Comparison of ENCODE assay signal across 25 cellular contexts in genomic region chr6:163327165-163327880, GRCh38.
"Had no signal": no experiment of that assay in that cellular context is flagged by ENCODE, and none has a peak within 500 bp of the region (broad histone marks: within the 10 kb centered on the region; RNA-seq: fewer than 3 reads in every experiment).

No MANE protein-coding gene starts in this region.

- H3K9me3 ChIP-seq: left ventricle myocardium inferior, prostate gland, suprapubic skin had no signal

- H3K4me3 Mint-ChIP-seq: activated B cell treated with CpG ODN at 0.5 μM for 24 hours; activated CD4-positive, alpha-beta T cell treated with anti-CD3 and anti-CD28 coated beads for 36 hours; activated naive CD4-positive, alpha-beta T cell treated with anti-CD3 and anti-CD28 coated beads for 36 hours; activated naive CD8-positive, alpha-beta T cell treated with anti-CD3 and anti-CD28 coated beads, Interleukin-2, amount 10 ng/mL, durations not matched to agents 7 days and 5 days; activated T-cell treated with anti-CD3 and anti-CD28 coated beads, Interleukin-2, amount 50 U/mL, for 72 hours; dendritic cell treated with granulocyte-macrophage colony-stimulating factor and Interleukin-4, amounts not matched to agents 40 ng/mL and 50 ng/mL, for 4 days; stimulated activated naive CD8-positive, alpha-beta T cell treated with anti-CD3 and anti-CD28 coated beads, Interleukin-15, Interleukin-2, amounts not matched to agents 100 ng/mL and 50 ng/mL, for 24 hours; T-helper 1 cell treated with Interleukin-12 subunit alpha and Interleukin-12 subunit beta and Interleukin-4 antibody, amounts not matched to agents 30 μg/mL and 1 μg/mL, for 36 hours had no signal

- H3K27me3 ChIP-seq: cardiac muscle cell, hepatocyte, spleen, suprapubic skin had no signal

- H3K27me3 Mint-ChIP-seq: dendritic cell treated with granulocyte-macrophage colony-stimulating factor and Interleukin-4, amounts not matched to agents 40 ng/mL and 50 ng/mL, for 4 days had no signal

- H3K4me1 ChIP-seq: prostate gland had no signal

- FAIRE-seq: frontal cortex had no signal

- H3K79me2 ChIP-seq: hepatocyte had no signal

- H3K36me3 ChIP-seq: cardiac muscle cell, left ventricle myocardium inferior, prostate gland, spleen, suprapubic skin had no signal

- DNase-seq: activated B cell treated with CpG ODN at 0.5 μM for 24 hours; activated CD4-positive, alpha-beta T cell treated with anti-CD3 and anti-CD28 coated beads for 36 hours; activated CD4-positive, alpha-beta T cell treated with anti-CD3 and anti-CD28 coated beads, Interleukin-2, amount 50 U/mL, for 4 hours; activated effector memory CD4-positive, alpha-beta T cell treated with Interleukin-2 at 50 U/mL for 16 hours; activated naive CD4-positive, alpha-beta T cell treated with anti-CD3 and anti-CD28 coated beads for 36 hours; activated naive CD8-positive, alpha-beta T cell treated with anti-CD3 and anti-CD28 coated beads, Interleukin-2, amount 10 ng/mL, durations not matched to agents 7 days and 5 days; activated T-cell treated with anti-CD3 and anti-CD28 coated beads, Interleukin-2, amount 50 U/mL, for 72 hours; amniotic stem cell; effector CD8-positive, alpha-beta T cell; glutamatergic neuron; kidney glomerular epithelial cell; left ventricle myocardium inferior; midbrain; spleen; stimulated activated CD4-positive, alpha-beta T cell treated with anti-CD3 and anti-CD28 coated beads, Interleukin-4, amount 100 ng/mL, for 1 hour; T1000; trophoblast cell had no signal

- ATAC-seq: activated CD4-positive, alpha-beta T cell treated with anti-CD3 and anti-CD28 coated beads for 36 hours; activated T-cell treated with anti-CD3 and anti-CD28 coated beads, Interleukin-2, amount 50 U/mL, for 72 hours had no signal

- H3K36me3 Mint-ChIP-seq: activated naive CD8-positive, alpha-beta T cell treated with anti-CD3 and anti-CD28 coated beads, Interleukin-2, amount 10 ng/mL, durations not matched to agents 7 days and 5 days had no signal

- H3K27ac ChIP-seq: cardiac muscle cell, hepatocyte, left ventricle myocardium inferior, prostate gland, spleen, suprapubic skin had no signal

- H3K4me3 ChIP-seq: cardiac muscle cell, hepatocyte, left ventricle myocardium inferior, prostate gland, spleen, suprapubic skin had no signal

- H3K4me2 ChIP-seq: hepatocyte had no signal

- H3K9me3 Mint-ChIP-seq: activated T-cell treated with anti-CD3 and anti-CD28 coated beads, Interleukin-2, amount 50 U/mL, for 72 hours; stimulated activated naive CD8-positive, alpha-beta T cell treated with anti-CD3 and anti-CD28 coated beads, Interleukin-15, Interleukin-2, amounts not matched to agents 100 ng/mL and 50 ng/mL, for 24 hours; T-helper 1 cell treated with Interleukin-12 subunit alpha and Interleukin-12 subunit beta and Interleukin-4 antibody, amounts not matched to agents 30 μg/mL and 1 μg/mL, for 36 hours had no signal

- H3K4me1 Mint-ChIP-seq: activated B cell treated with CpG ODN at 0.5 μM for 24 hours; activated CD4-positive, alpha-beta T cell treated with anti-CD3 and anti-CD28 coated beads for 36 hours; activated naive CD8-positive, alpha-beta T cell treated with anti-CD3 and anti-CD28 coated beads, Interleukin-2, amount 10 ng/mL, durations not matched to agents 7 days and 5 days had no signal

- H2AFZ ChIP-seq: hepatocyte had no signal

- H3K27ac Mint-ChIP-seq: activated B cell treated with CpG ODN at 0.5 μM for 24 hours; activated CD4-positive, alpha-beta T cell treated with anti-CD3 and anti-CD28 coated beads for 36 hours; activated naive CD4-positive, alpha-beta T cell treated with anti-CD3 and anti-CD28 coated beads for 36 hours; activated naive CD8-positive, alpha-beta T cell treated with anti-CD3 and anti-CD28 coated beads, Interleukin-2, amount 10 ng/mL, durations not matched to agents 7 days and 5 days; activated T-cell treated with anti-CD3 and anti-CD28 coated beads, Interleukin-2, amount 50 U/mL, for 72 hours; dendritic cell treated with granulocyte-macrophage colony-stimulating factor and Interleukin-4, amounts not matched to agents 40 ng/mL and 50 ng/mL, for 4 days; stimulated activated naive CD8-positive, alpha-beta T cell treated with anti-CD3 and anti-CD28 coated beads, Interleukin-15, Interleukin-2, amounts not matched to agents 100 ng/mL and 50 ng/mL, for 24 hours; T-helper 1 cell treated with Interleukin-12 subunit alpha and Interleukin-12 subunit beta and Interleukin-4 antibody, amounts not matched to agents 30 μg/mL and 1 μg/mL, for 36 hours had no signal
